In genomic region chr14:102316746-102317563, GRCh38 we compare ENCODE assay signal across 8 cellular contexts. TPM values are rescaled to one million over a fixed set of nuclear protein-coding genes. Genes with fewer than 3 reads are reported as not detected.
DNase-seq lines count a peak whose midpoint lies in the region; ATAC-seq and TF ChIP-seq lines count a peak whose summit lies in the region.

No MANE protein-coding gene starts in this region.

- H3K36me3 ChIP-seq in PC-9 (ENCODE audit: low read depth) (no peaks in the 10 kb centered on the region), esophagus muscularis mucosa (peaks cover 0 to under 1% (median 0%) of the 10 kb centered on the region in 4 donors), muscle layer of duodenum (ENCODE audit: control insufficient read depth in 1 of 2, insufficient read depth in 2 of 2, low read length in 2 of 2) (no peaks in the 10 kb centered on the region)

- H3K4me3 Mint-ChIP-seq in activated T-cell treated with anti-CD3 and anti-CD28 coated beads, Interleukin-2, amount 50 U/mL, for 4 hours = peak overlapping the region; percentile 92

- H3K4me1 ChIP-seq in PC-9 (replicated peaks; ENCODE audit: insufficient read depth) (peaks cover 42% of the 10 kb centered on the region), esophagus muscularis mucosa (peaks cover 40 to 72% (median 60%) of the 10 kb centered on the region in 4 donors), muscle layer of duodenum (ENCODE audit: control insufficient read depth in 1 of 2, insufficient read depth in 2 of 2, low read length in 2 of 2) (peaks cover 13 to 35% of the 10 kb centered on the region in 2 donors)

- H3K27me3 ChIP-seq in PC-9 (ENCODE audit: insufficient read depth, low read depth) = no peaks in the 10 kb centered on the region
- H3K27me3 ChIP-seq in esophagus muscularis mucosa = no peaks in the 10 kb centered on the region
- H3K27me3 ChIP-seq in muscle layer of duodenum (ENCODE audit: low read depth, low read length) = no peaks in the 10 kb centered on the region

- intact Hi-C loops in PC-9 (cut with micrococcal nuclease; ENCODE audit: unreplicated experiment) = loop anchor here (2.0 to 10.0 kb wide), 4 partner anchors 190 to 612 kb away; partner anchors contain the start of gene ANKRD9
- intact Hi-C loops in esophagus muscularis mucosa (cut with DNase I) = loop anchor here (5.0 to 10.0 kb wide), 2 partner anchors 222 to 355 kb away; partner anchors contain the start of gene DYNC1H1

- H3K4me1 Mint-ChIP-seq in activated T-cell treated with anti-CD3 and anti-CD28 coated beads, Interleukin-2, amount 50 U/mL, for 4 hours (ENCODE audit: low read depth) = peaks cover 45% of the 10 kb centered on the region

- no peaks in the 10 kb centered on the region for H3K27me3 Mint-ChIP-seq in activated T-cell treated with anti-CD3 and anti-CD28 coated beads, Interleukin-2, amount 50 U/mL, for 4 hours (ENCODE audit: low read depth)

- H2AFZ ChIP-seq in PC-9 = peak overlapping the region; percentile 82

- peak overlapping the region; percentile 78 for H3K4me2 ChIP-seq in PC-9

- BruUV-seq in PC-9 (replicated peaks; lab: Mats Ljungman, UMichigan) = no TSS peak

- peak; percentile 61 for ATAC-seq in GM21737 (IDR thresholded peaks at IDR 0.05; ENCODE audit: unreplicated experiment)
- ATAC-seq in activated T-cell treated with anti-CD3 and anti-CD28 coated beads, Interleukin-2, amount 50 U/mL, for 4 hours = peak; percentile 70 to 72

- H3K27ac ChIP-seq in PC-9 (peak overlapping the region; percentile 69), esophagus muscularis mucosa (replicated peaks in 1 of 4) (peak overlapping the region; percentile 96 to 98 (median 97)), muscle layer of duodenum (ENCODE audit: low read length) (peak overlapping the region; percentile 76)

- H3K4me3 ChIP-seq in PC-9 (peak overlapping the region; percentile 69), esophagus muscularis mucosa (peak overlapping the region; percentile 50 to 62 (median 56)), muscle layer of duodenum (ENCODE audit: low read depth in 1 of 2, low read length in 2 of 2) (peak overlapping the region; percentile 76 to 85)

- DNase-seq in DMS79 treated with DMSO at 0.1 percent for 48 hours (lab: John Stamatoyannopoulos, UW) (peak; percentile 97), KBM-7 (peak; percentile 94), PC-9 (peak; percentile 85 to 91), esophagus muscularis mucosa (ENCODE audit: extremely low spot score) (peak; percentile 99)
- peak; percentile 97 for DNase-seq in activated T-cell treated with anti-CD3 and anti-CD28 coated beads, Interleukin-2, amount 50 U/mL, for 4 hours
- peak; percentile 94 for DNase-seq in stimulated activated CD8-positive, alpha-beta memory T cell treated with anti-CD3 and anti-CD28 coated beads, Interleukin-7, amount 100 ng/mL, for 24 hours (ENCODE audit: low read depth)

- TF ChIP-seq CTCF in PC-9 (conservative IDR thresholded peaks at IDR 0.05) (peak; percentile 43), esophagus muscularis mucosa (IDR thresholded peaks at IDR 0.05) (peak; percentile 73 to 89 (median 80))

- peaks cover 18% of the 10 kb centered on the region for H3K79me2 ChIP-seq in PC-9 (ENCODE audit: low read depth)

- POLR2A ChIA-PET in PC-9 (lab: Charles Lee; ENCODE audit: unreplicated experiment) = interaction anchor here (0.7 kb wide), 3 partner anchors 78 to 351 kb away, joined by 9 to 17 read pairs (median 11); no protein-coding TSS in a partner anchor

- WGBS in esophagus muscularis mucosa = under 1% methylated on average over 16 of the region's 54 CpGs

- H3K36me3 Mint-ChIP-seq in activated T-cell treated with anti-CD3 and anti-CD28 coated beads, Interleukin-2, amount 50 U/mL, for 4 hours (ENCODE audit: insufficient read depth) = no peaks in the 10 kb centered on the region

- no peaks in the 10 kb centered on the region for H3K9me2 ChIP-seq in PC-9 (ENCODE audit: insufficient read depth)

- in situ Hi-C loops in KBM-7 (cut with MboI; ENCODE audit: low pct_unique_long_range_greater_than_20kb, low sequenced_read_pairs) = no loop called here

- no peak for TF ChIP-seq POLR2A in esophagus muscularis mucosa (IDR thresholded peaks at IDR 0.05; ENCODE audit: low read depth)

- CTCF ChIA-PET in PC-9 (lab: Charles Lee) = no interaction called here

- peaks cover 37% of the 10 kb centered on the region for H3F3A ChIP-seq in PC-9 (ENCODE audit: insufficient read depth, low read depth)

- no peaks in the 10 kb centered on the region for H4K20me1 ChIP-seq in PC-9 (ENCODE audit: insufficient read depth)

- no peaks in the 10 kb centered on the region for H3K9me3 Mint-ChIP-seq in activated T-cell treated with anti-CD3 and anti-CD28 coated beads, Interleukin-2, amount 50 U/mL, for 4 hours

- no peaks in the 10 kb centered on the region for H3K9me3 ChIP-seq in PC-9 (ENCODE audit: insufficient read depth, low read depth)
- no peaks in the 10 kb centered on the region for H3K9me3 ChIP-seq in esophagus muscularis mucosa
- no peaks in the 10 kb centered on the region for H3K9me3 ChIP-seq in muscle layer of duodenum (ENCODE audit: control insufficient read depth in 1 of 2, low read length in 2 of 2)

- no peak for TF ChIP-seq EP300 in esophagus muscularis mucosa (IDR thresholded peaks at IDR 0.05)

RNA-seq across cellular contexts. Expression of gene ZNF839, which starts 2.6 kb away (rescaled TPM):
- total RNA-seq in PC-9 (2021) (11.8 and 16.3 TPM in 2 replicates), esophagus muscularis mucosa (10 to 100 TPM in 2 of 4 donors, 1 to 10 TPM in 2; 7.6 to 12.5 (median 9.5) TPM)
- 10 to 100 TPM; 14.9 to 16.6 (median 15.5) TPM for total RNA-seq in activated T-cell treated with anti-CD3 and anti-CD28 coated beads, Interleukin-2, amount 50 U/mL, for 4 hours

RNA-seq across cellular contexts. Expression of gene MOK, which starts 12.0 kb away (rescaled TPM):
- 72.1 and 74.3 TPM in 2 replicates for total RNA-seq in PC-9 (2021)
- 1 to 10 TPM; 3.2 to 5.5 (median 4.4) TPM for total RNA-seq in activated T-cell treated with anti-CD3 and anti-CD28 coated beads, Interleukin-2, amount 50 U/mL, for 4 hours
- 10 to 100 TPM in 3 of 4 donors, 1 to 10 TPM in 1; 9.6 to 18.3 (median 10.7) TPM for total RNA-seq in esophagus muscularis mucosa

RNA-seq across cellular contexts. Expression of gene CINP, which starts 45.7 kb away (rescaled TPM):
- total RNA-seq in PC-9 (2021) (54.6 and 65.1 TPM in 2 replicates), esophagus muscularis mucosa (10 to 100 TPM; 21.6 to 27.7 (median 25.4) TPM)
- 10 to 100 TPM; 57.7 to 63.9 (median 58.4) TPM for total RNA-seq in activated T-cell treated with anti-CD3 and anti-CD28 coated beads, Interleukin-2, amount 50 U/mL, for 4 hours

RNA-seq across cellular contexts. Expression of gene TECPR2, which starts 45.8 kb away (rescaled TPM):
- total RNA-seq in PC-9 (2021) (29.7 and 34.7 TPM in 2 replicates), esophagus muscularis mucosa (10 to 100 TPM; 28.7 to 54.8 (median 36.6) TPM)
- 1 to 10 TPM; 5.5 to 6.7 (median 5.6) TPM for total RNA-seq in activated T-cell treated with anti-CD3 and anti-CD28 coated beads, Interleukin-2, amount 50 U/mL, for 4 hours

Comparison
In these comparisons a context has a peak if more than half of its experiments do, and no peak if none do; other contexts are left out.
1. Peak in every context shown above with its lines: DNase-seq, ATAC-seq, H3K4me3 ChIP-seq and H3K27ac ChIP-seq.